In genomic region chr5:139575751-139576150, GRCh38 we compare ENCODE assay signal across 11 cellular contexts. TPM values are rescaled to one million over a fixed set of nuclear protein-coding genes. Genes with fewer than 3 reads are reported as not detected.
DNase-seq lines count a peak whose midpoint lies in the region; ATAC-seq and TF ChIP-seq lines count a peak whose summit lies in the region.
"Had no signal": no experiment of that assay in that cellular context is flagged by ENCODE, and none has a peak within 500 bp of the region (broad histone marks: within the 10 kb centered on the region; RNA-seq: fewer than 3 reads in every experiment).

No MANE protein-coding gene starts in this region.

- WGBS in stomach, 5 donors, result 77 to 93% (median 85%) methylated on average over 4 of the region's 4 CpGs

- peaks cover 0 to 7% (median 7%) of the 10 kb centered on the region in 4 donors for H3K36me3 ChIP-seq in stomach

- no peak for TF ChIP-seq EP300 in stomach (IDR thresholded peaks at IDR 0.05)

- H3K4me1 Mint-ChIP-seq in activated CD4-positive, alpha-beta T cell treated with anti-CD3 and anti-CD28 coated beads, Interleukin-2, amount 10 ng/mL, durations not matched to agents 24 days and 14 days, result peaks cover 53% of the 10 kb centered on the region
- peaks cover 48% of the 10 kb centered on the region for H3K4me1 Mint-ChIP-seq in T-helper 17 cell
- peaks cover 64% of the 10 kb centered on the region for H3K4me1 Mint-ChIP-seq in central memory CD8-positive, alpha-beta T cell

- intact Hi-C loops in activated CD4-positive, alpha-beta T cell treated with anti-CD3 and anti-CD28 coated beads, Interleukin-2, amount 10 ng/mL, durations not matched to agents 24 days and 14 days (cut with micrococcal nuclease), result loop anchor here (1.0 to 2.0 kb wide), 2 partner anchors 10 to 61 kb away; no protein-coding TSS in a partner anchor
- intact Hi-C loops in stomach (cut with DNase I; ENCODE audit: low total_unique reads), result no loop called here

- H3K4me3 Mint-ChIP-seq in activated CD4-positive, alpha-beta T cell treated with anti-CD3 and anti-CD28 coated beads, Interleukin-2, amount 10 ng/mL, durations not matched to agents 24 days and 14 days, result peak overlapping the region; percentile 62
- H3K4me3 Mint-ChIP-seq in T-helper 17 cell, result peak overlapping the region; percentile 78
- H3K4me3 Mint-ChIP-seq in central memory CD8-positive, alpha-beta T cell, result peak overlapping the region; percentile 30
- H3K4me3 Mint-ChIP-seq: type B pancreatic cell had no signal

- peaks cover 27 to 98% (median 64%) of the 10 kb centered on the region in 4 donors for H3K4me1 ChIP-seq in stomach

- ATAC-seq in T-helper 17 cell, result no peak
- ATAC-seq in central memory CD8-positive, alpha-beta T cell (replicated peaks; ENCODE audit: extremely low read depth, poor library complexity, severe bottlenecking), result no peak

- no peak for TF ChIP-seq POLR2A in stomach (IDR thresholded peaks at IDR 0.05)

- H3K9me3 Mint-ChIP-seq in activated CD4-positive, alpha-beta T cell treated with anti-CD3 and anti-CD28 coated beads, Interleukin-2, amount 10 ng/mL, durations not matched to agents 24 days and 14 days, result no peaks in the 10 kb centered on the region
- H3K9me3 Mint-ChIP-seq in central memory CD8-positive, alpha-beta T cell, result no peaks in the 10 kb centered on the region
- H3K9me3 Mint-ChIP-seq: type B pancreatic cell had no signal

- DNase-seq in activated CD4-positive, alpha-beta T cell treated with anti-CD3 and anti-CD28 coated beads, Interleukin-2, amount 10 ng/mL, durations not matched to agents 24 days and 14 days, result peak; percentile 73
- DNase-seq in activated CD4-positive, alpha-beta T cell treated with anti-CD3 and anti-CD28 coated beads for 1 hour, result no peak
- DNase-seq in T-helper 17 cell, result no peak
- no peak for DNase-seq in central memory CD8-positive, alpha-beta T cell (ENCODE audit: low spot score in 2 of 2)
- peak; percentile 27 for DNase-seq in stimulated activated CD4-positive, alpha-beta T cell treated with anti-CD3 and anti-CD28 coated beads, Interleukin-4, amount 100 ng/mL, for 24 hours
- DNase-seq in iPS-NIHi7 (ENCODE audit: extremely low spot score), result no peak
- no peak for DNase-seq in stomach
- no peak for DNase-seq in SW480 (ENCODE audit: low spot score)
- DNase-seq: islet precursor cell, MV-4-11 had no signal

- H3K36me3 Mint-ChIP-seq in activated CD4-positive, alpha-beta T cell treated with anti-CD3 and anti-CD28 coated beads, Interleukin-2, amount 10 ng/mL, durations not matched to agents 24 days and 14 days (ENCODE audit: low read depth), result peaks cover 21% of the 10 kb centered on the region
- peaks cover 5% of the 10 kb centered on the region for H3K36me3 Mint-ChIP-seq in T-helper 17 cell (ENCODE audit: low read depth)
- peaks cover 22% of the 10 kb centered on the region for H3K36me3 Mint-ChIP-seq in central memory CD8-positive, alpha-beta T cell (ENCODE audit: insufficient read depth)

- no peak for TF ChIP-seq CTCF in stomach (IDR thresholded peaks at IDR 0.05)

- H3K27me3 Mint-ChIP-seq in activated CD4-positive, alpha-beta T cell treated with anti-CD3 and anti-CD28 coated beads, Interleukin-2, amount 10 ng/mL, durations not matched to agents 24 days and 14 days, result no peaks in the 10 kb centered on the region
- H3K27me3 Mint-ChIP-seq in T-helper 17 cell, result no peaks in the 10 kb centered on the region
- H3K27me3 Mint-ChIP-seq in central memory CD8-positive, alpha-beta T cell, result no peaks in the 10 kb centered on the region
- H3K27me3 Mint-ChIP-seq: type B pancreatic cell had no signal

- no peak overlapping the region for H3K27ac ChIP-seq in stomach

- H3K4me3 ChIP-seq in stomach, result no peak overlapping the region

- peak overlapping the region; percentile 82 for H3K27ac Mint-ChIP-seq in activated CD4-positive, alpha-beta T cell treated with anti-CD3 and anti-CD28 coated beads, Interleukin-2, amount 10 ng/mL, durations not matched to agents 24 days and 14 days
- H3K27ac Mint-ChIP-seq in T-helper 17 cell, result peak overlapping the region; percentile 94
- no peak overlapping the region for H3K27ac Mint-ChIP-seq in central memory CD8-positive, alpha-beta T cell (ENCODE audit: low read depth)
- H3K27ac Mint-ChIP-seq: type B pancreatic cell had no signal

- no peaks in the 10 kb centered on the region for H3K27me3 ChIP-seq in stomach

- H3K9me3 ChIP-seq in T-helper 17 cell (ENCODE audit: control insufficient read depth, low read length, poor library complexity, severe bottlenecking) (no peaks in the 10 kb centered on the region), stomach (no peaks in the 10 kb centered on the region)

RNA-seq across cellular contexts. Expression of gene UBE2D2, which starts 14.6 kb away (rescaled TPM):
- 272 and 275 TPM in 2 replicates for total RNA-seq in activated CD4-positive, alpha-beta T cell treated with anti-CD3 and anti-CD28 coated beads, Interleukin-2, amount 10 ng/mL, durations not matched to agents 24 days and 14 days
- total RNA-seq in T-helper 17 cell, result 100 to 1,000 TPM; 153 to 165 TPM
- 100 to 1,000 TPM in 1 of 5 donors, 10 to 100 TPM in 4; 29.8 to 220 (median 76.0) TPM for total RNA-seq in stomach
- 100 to 1,000 TPM in 1 of 3 donors, 10 to 100 TPM in 2; 66.4 to 106 (median 75.1) TPM for polyA plus RNA-seq in stomach

Comparison
In these comparisons a context has a peak if more than half of its experiments do, and no peak if none do; other contexts are left out.
1. DNase-seq: peak in activated CD4-positive, alpha-beta T cell treated with anti-CD3 and anti-CD28 coated beads, Interleukin-2, amount 10 ng/mL, durations not matched to agents 24 days and 14 days (single experiment) and stimulated activated CD4-positive, alpha-beta T cell treated with anti-CD3 and anti-CD28 coated beads, Interleukin-4, amount 100 ng/mL, for 24 hours (single experiment); none in activated CD4-positive, alpha-beta T cell treated with anti-CD3 and anti-CD28 coated beads for 1 hour (single experiment), T-helper 17 cell (0 of 3), central memory CD8-positive, alpha-beta T cell (0 of 2), iPS-NIHi7 (single experiment), stomach (single experiment) and SW480 (single experiment).
2. Peak in every context shown above with its lines, with median percentiles within 50 percentile points of each other: H3K4me3 Mint-ChIP-seq.